Comparison of ENCODE assay signal across 13 cellular contexts in genomic region chr7:22730921-22731654, GRCh38. TPM values are rescaled to one million over a fixed set of nuclear protein-coding genes. Genes with fewer than 3 reads are reported as not detected.
DNase-seq lines count a peak whose midpoint lies in the region; ATAC-seq lines count a peak whose summit lies in the region.
"Had no signal": no experiment of that assay in that cellular context is flagged by ENCODE, and none has a peak within 500 bp of the region (broad histone marks: within the 10 kb centered on the region; RNA-seq: fewer than 3 reads in every experiment).

No MANE protein-coding gene starts in this region.

- H3K27ac ChIP-seq in CD8-positive, alpha-beta memory T cell (ENCODE audit: low read depth, low read length) = no peak overlapping the region

- H3K4me3 Mint-ChIP-seq in CD8-positive, alpha-beta memory T cell = peak overlapping the region in 6 of 7 donors; percentile 7 to 43 (median 36)
- H3K4me3 Mint-ChIP-seq in activated CD4-positive, alpha-beta memory T cell treated with anti-CD3 and anti-CD28 coated beads for 36 hours = no peak overlapping the region

- CTCF ChIA-PET in CD8-positive, alpha-beta memory T cell (lab: Charles Lee) = no interaction called here
- CTCF ChIA-PET in activated CD4-positive, alpha-beta memory T cell treated with anti-CD3 and anti-CD28 coated beads for 36 hours (lab: Charles Lee) = interaction anchor here (18.2 kb wide), 1 partner anchor 172 kb away, joined by 540 read pairs; no protein-coding TSS in a partner anchor

- H3K36me3 Mint-ChIP-seq in CD8-positive, alpha-beta memory T cell = no peaks in the 10 kb centered on the region
- no peaks in the 10 kb centered on the region for H3K36me3 Mint-ChIP-seq in activated CD4-positive, alpha-beta memory T cell treated with anti-CD3 and anti-CD28 coated beads for 36 hours

- no peak for DNase-seq in CD8-positive, alpha-beta memory T cell
- DNase-seq in LoVo (ENCODE audit: low spot score) (peak; percentile 45), amniotic epithelial cell (ENCODE audit: low read depth) (peak; percentile 78), kidney glomerular epithelial cell (lab: John Stamatoyannopoulos, UW) (peak; percentile 54), AML-193 (lab: John Stamatoyannopoulos, UW) (no peak)
- DNase-seq in activated CD4-positive, alpha-beta memory T cell treated with anti-CD3 and anti-CD28 coated beads for 36 hours = no peak
- DNase-seq: NCI-H510A treated with DMSO at 0.1 percent for 48 hours, spleen, substantia nigra had no signal

- peaks cover 10 to 17% (median 16%) of the 10 kb centered on the region in 3 donors for H3K4me1 Mint-ChIP-seq in CD8-positive, alpha-beta memory T cell
- peaks cover 21% of the 10 kb centered on the region for H3K4me1 Mint-ChIP-seq in activated CD4-positive, alpha-beta memory T cell treated with anti-CD3 and anti-CD28 coated beads for 36 hours (ENCODE audit: low read depth)

- H3K4me3 ChIP-seq in CD8-positive, alpha-beta memory T cell (ENCODE audit: low read length) = no peak overlapping the region
- H3K4me3 ChIP-seq: spleen had no signal

- peaks cover 22 to 57% of the 10 kb centered on the region in 2 donors for H3K27me3 Mint-ChIP-seq in CD8-positive, alpha-beta memory T cell
- peaks cover 45% of the 10 kb centered on the region for H3K27me3 Mint-ChIP-seq in activated CD4-positive, alpha-beta memory T cell treated with anti-CD3 and anti-CD28 coated beads for 36 hours

- intact Hi-C loops in activated CD4-positive, alpha-beta memory T cell treated with anti-CD3 and anti-CD28 coated beads for 36 hours (cut with micrococcal nuclease) = no loop called here

- POLR2A ChIA-PET in CD8-positive, alpha-beta memory T cell (lab: Charles Lee) = no interaction called here
- POLR2A ChIA-PET in activated CD4-positive, alpha-beta memory T cell treated with anti-CD3 and anti-CD28 coated beads for 36 hours (lab: Charles Lee) = no interaction called here

- no peaks in the 10 kb centered on the region for H3K36me3 ChIP-seq in CD8-positive, alpha-beta memory T cell (ENCODE audit: insufficient read depth, low read length)
- H3K36me3 ChIP-seq: spleen had no signal

- no peak for ATAC-seq in GM19463 (IDR thresholded peaks at IDR 0.05; ENCODE audit: unreplicated experiment)
- no peak for ATAC-seq in HG03354 (IDR thresholded peaks at IDR 0.05; ENCODE audit: poor library complexity, severe bottlenecking, unreplicated experiment)
- ATAC-seq: activated CD4-positive, CD25-positive, alpha-beta regulatory T cell treated with anti-CD3 and anti-CD28 coated beads, Interleukin-2, amount 50 U/mL, for 24 hours had no signal

- peaks cover 0 to 6% (median 0%) of the 10 kb centered on the region in 5 donors for H3K9me3 Mint-ChIP-seq in CD8-positive, alpha-beta memory T cell
- no peaks in the 10 kb centered on the region for H3K9me3 Mint-ChIP-seq in activated CD4-positive, alpha-beta memory T cell treated with anti-CD3 and anti-CD28 coated beads for 36 hours

- H3K4me1 ChIP-seq in CD8-positive, alpha-beta memory T cell (ENCODE audit: insufficient read depth, low read length) = peaks cover 11% of the 10 kb centered on the region

- H3K27ac Mint-ChIP-seq in CD8-positive, alpha-beta memory T cell = peak overlapping the region in 3 of 8 donors; percentile 3 to 45 (median 15)
- H3K27ac Mint-ChIP-seq in activated CD4-positive, alpha-beta memory T cell treated with anti-CD3 and anti-CD28 coated beads for 36 hours = no peak overlapping the region

- H3K9me3 ChIP-seq in CD8-positive, alpha-beta memory T cell (ENCODE audit: low read length) = no peaks in the 10 kb centered on the region

- peaks cover 3% of the 10 kb centered on the region for H3K27me3 ChIP-seq in CD8-positive, alpha-beta memory T cell (ENCODE audit: insufficient read depth, low read length, poor library complexity, severe bottlenecking)

RNA-seq across cellular contexts. Expression of gene IL6, which starts 4.1 kb away (rescaled TPM):
- total RNA-seq in CD8-positive, alpha-beta memory T cell = 1 to 10 TPM in 1 of 2 experiments, under 1 TPM in 1; 0.72 to 1.7 TPM
- polyA plus RNA-seq in CD8-positive, alpha-beta memory T cell = not detected
- total RNA-seq in activated CD4-positive, alpha-beta memory T cell treated with anti-CD3 and anti-CD28 coated beads for 36 hours = 1 to 10 TPM; 1.9 to 2.2 TPM
- total RNA-seq: liver had no signal

Comparison
In these comparisons a context has a peak if more than half of its experiments do, and no peak if none do; other contexts are left out.
1. DNase-seq: peak in LoVo (single experiment), amniotic epithelial cell (single experiment) and kidney glomerular epithelial cell (single experiment); none in CD8-positive, alpha-beta memory T cell (0 of 5), activated CD4-positive, alpha-beta memory T cell treated with anti-CD3 and anti-CD28 coated beads for 36 hours (single experiment) and AML-193 (0 of 2).